Comparison of ENCODE assay signal across 9 cellular contexts in genomic region chr9:87499455-87500015, GRCh38. TPM values are rescaled to one million over a fixed set of nuclear protein-coding genes. Genes with fewer than 3 reads are reported as not detected.
A peak's percentile ranks its signal among the peaks of the same experiment; 100 is the strongest.
DNase-seq lines count a peak whose midpoint lies in the region; ATAC-seq, FAIRE-seq and TF ChIP-seq lines count a peak whose summit lies in the region.
"Had no signal": no experiment of that assay in that cellular context is flagged by ENCODE, and none has a peak within 500 bp of the region (broad histone marks: within the 10 kb centered on the region; RNA-seq: fewer than 3 reads in every experiment).

No MANE protein-coding gene starts in this region.

- BruUV-seq in K562 (replicated peaks; lab: Mats Ljungman, UMichigan) (no TSS peak), OCI-LY7 (replicated peaks; lab: Mats Ljungman, UMichigan) (no TSS peak)

- TF ChIP-seq POLR2A in K562 (conservative IDR thresholded peaks at IDR 0.05): no peak

- no peak for TF ChIP-seq CTCF in K562 (IDR thresholded peaks at IDR 0.05 in 2 of 3, conservative IDR thresholded peaks at IDR 0.05 in 1 of 3; ENCODE audit: insufficient read depth in 2 of 3, low read depth in 1 of 3, low read length in 3 of 3)
- no peak for TF ChIP-seq CTCF in nephron progenitor cell (IDR thresholded peaks at IDR 0.05)
- no peak for TF ChIP-seq CTCF in OCI-LY7 (conservative IDR thresholded peaks at IDR 0.05; ENCODE audit: low read length)

- H3K27me3 Mint-ChIP-seq in nephron progenitor cell (ENCODE audit: low read depth, poor library complexity): peaks cover 4% of the 10 kb centered on the region

- TF ChIP-seq EP300 in K562 (IDR thresholded peaks at IDR 0.05; ENCODE audit: low read length): no peak

- H3K9me2 ChIP-seq in OCI-LY7 (ENCODE audit: insufficient read depth, low read length): no peaks in the 10 kb centered on the region

- peak overlapping the region; percentile 50 for H3K4me3 ChIP-seq in K562
- no peak overlapping the region for H3K4me3 ChIP-seq in OCI-LY7 (ENCODE audit: low read depth, low read length, poor library complexity, severe bottlenecking)

- no peaks in the 10 kb centered on the region for H3K27me3 ChIP-seq in K562 (ENCODE audit: control insufficient read depth in 2 of 2, insufficient read depth in 2 of 2, low read length in 2 of 2)

- 17% methylated on average over 2 of the region's 2 CpGs for WGBS in K562 (ENCODE audit: insufficient coverage, low coverage, missing lambda C conversion rate)

- H3K4me3 Mint-ChIP-seq in nephron progenitor cell: peak overlapping the region; percentile 90

- H3K4me1 Mint-ChIP-seq in nephron progenitor cell: peaks cover 38% of the 10 kb centered on the region

- peak; percentile 68 for FAIRE-seq in GM18507 (lab: Jason Lieb, UNC)
- no peak for FAIRE-seq in K562 (lab: Jason Lieb, UNC)
- FAIRE-seq: TTC549 had no signal

- H3K27ac ChIP-seq in K562 (ENCODE audit: extremely low read depth, low read depth, low read length): peak overlapping the region; percentile 43; the same call in 2 of the 3 replicates
- H3K27ac ChIP-seq in OCI-LY7 (ENCODE audit: low read depth, low read length, poor library complexity, severe bottlenecking): no peak overlapping the region

- peaks cover 26% of the 10 kb centered on the region for H3K36me3 Mint-ChIP-seq in nephron progenitor cell (ENCODE audit: low read depth)

- CTCF ChIA-PET in K562 (lab: Yijun Ruan, JAX; ENCODE audit: low intra/inter-chr PET ratio): no interaction called here
- CTCF ChIA-PET in OCI-LY7 (lab: Charles Lee; ENCODE audit: unreplicated experiment): no interaction called here

- H3K9me3 ChIP-seq in K562 (replicated peaks; ENCODE audit: control insufficient read depth, insufficient read depth, low read depth, low read length) (no peaks in the 10 kb centered on the region), OCI-LY7 (ENCODE audit: low read length) (no peaks in the 10 kb centered on the region)

- H2AFZ ChIP-seq in K562 (ENCODE audit: low read depth, low read length) (no peak overlapping the region), OCI-LY7 (ENCODE audit: low read length) (no peak overlapping the region)

- H4K20me1 ChIP-seq in K562 (replicated peaks; ENCODE audit: control insufficient read depth, insufficient read depth, low read length) (no peaks in the 10 kb centered on the region), OCI-LY7 (ENCODE audit: insufficient read depth, low read length) (no peaks in the 10 kb centered on the region)

- peaks cover 23 to 25% of the 10 kb centered on the region in 2 experiments; a peak in 4 of 5 replicates for H3K4me1 ChIP-seq in K562 (replicated peaks in 1 of 2; ENCODE audit: control insufficient read depth in 2 of 2, insufficient read depth in 2 of 2, low read length in 2 of 2)
- H3K4me1 ChIP-seq in OCI-LY7 (ENCODE audit: insufficient read depth, low read length, poor library complexity, severe bottlenecking): no peaks in the 10 kb centered on the region

- no peak for TF ChIP-seq RAD21 in K562 (CRISPR knock-in tag; conservative IDR thresholded peaks at IDR 0.05 in 1 of 2, IDR thresholded peaks at IDR 0.05 in 1 of 2)

- intact Hi-C loops in K562 (cut with micrococcal nuclease) (loop anchor here (2.0 to 10.0 kb wide), 2 partner anchors 163 to 165 kb away; no protein-coding TSS in a partner anchor), OCI-LY7 (cut with micrococcal nuclease; ENCODE audit: unreplicated experiment) (no loop called here)

- DNase-seq in GM18507 (ENCODE audit: extremely low spot score, insufficient read length, low read depth): no peak
- no peak for DNase-seq in K562 (ENCODE audit: extremely low read depth in 1 of 4, low spot score in 3 of 4)
- DNase-seq in nephron progenitor cell: no peak
- DNase-seq in DMS114 treated with DMSO at 0.1 percent for 48 hours (lab: John Stamatoyannopoulos, UW; ENCODE audit: unreplicated experiment): no peak
- no peak for DNase-seq in NCI-H82 (lab: John Stamatoyannopoulos, UW)
- DNase-seq in OCI-LY7 (ENCODE audit: low spot score): no peak
- DNase-seq in iPS-NIHi11 (ENCODE audit: low spot score): no peak

- H3K36me3 ChIP-seq in K562 (ENCODE audit: control insufficient read depth, insufficient read depth, low read length) (peaks cover 32% of the 10 kb centered on the region; the same call in 1 of the 3 replicates), OCI-LY7 (ENCODE audit: insufficient read depth, low read length) (no peaks in the 10 kb centered on the region)

- H3K4me2 ChIP-seq in K562 (ENCODE audit: insufficient read depth, low read length) (peak overlapping the region; percentile 89), OCI-LY7 (ENCODE audit: low read length) (no peak overlapping the region)

- no peaks in the 10 kb centered on the region for H3K9me3 Mint-ChIP-seq in nephron progenitor cell

- H3K27ac Mint-ChIP-seq in nephron progenitor cell: no peak overlapping the region

- POLR2A ChIA-PET in K562 (lab: Yijun Ruan, JAX): interaction anchor here (0.9 to 1.9 kb wide), 7 partner anchors 10 to 161 kb away, joined by 3 to 9 read pairs (median 4); no protein-coding TSS in a partner anchor
- POLR2A ChIA-PET in OCI-LY7 (lab: Charles Lee): no interaction called here

- H3K9me1 ChIP-seq in K562 (ENCODE audit: control insufficient read depth, insufficient read depth, low read length): no peaks in the 10 kb centered on the region

- H3K9ac ChIP-seq in K562 (ENCODE audit: insufficient read depth in 1 of 2, low read depth in 2 of 2, low read length in 2 of 2): peak overlapping the region in 1 of 2 experiments; percentile 68; a peak in 2 of 4 replicates

- in situ Hi-C loops in K562 (cut with MboI): no loop called here

- ATAC-seq in HG02870 (IDR thresholded peaks at IDR 0.05; ENCODE audit: unreplicated experiment) (peak; percentile 58), K562 (no peak)

- peaks cover 62% of the 10 kb centered on the region for H3K79me2 ChIP-seq in K562 (ENCODE audit: control insufficient read depth, insufficient read depth, low read length)
- no peaks in the 10 kb centered on the region for H3K79me2 ChIP-seq in OCI-LY7 (ENCODE audit: insufficient read depth, low read depth, low read length)

TF ChIP-seq in K562, 482 proteins besides CTCF, POLR2A, EP300 and RAD21 (continues in another document):
- TF ChIP-seq CBFB (CRISPR knock-in tag; IDR thresholded peaks at IDR 0.05) (no peak), TAF9B (IDR thresholded peaks at IDR 0.05; ENCODE audit: partially characterized antibody) (no peak), FOXP4 (CRISPR knock-in tag; IDR thresholded peaks at IDR 0.05; ENCODE audit: borderline replicate concordance) (no peak), ZBTB26 (CRISPR knock-in tag; IDR thresholded peaks at IDR 0.05) (no peak), ZNF174 (CRISPR knock-in tag; IDR thresholded peaks at IDR 0.05) (no peak), KDM1A (IDR thresholded peaks at IDR 0.05) (peak in 1 of 2 experiments; percentile 8; a peak in 1 of 4 replicates), TCF3 (CRISPR knock-in tag; IDR thresholded peaks at IDR 0.05) (no peak)

RNA-seq across cellular contexts. Expression of gene DAPK1, which starts 1.9 kb away (rescaled TPM):
- 163 and 217 TPM in 2 replicates for total RNA-seq in K562 (2011; cell fraction: chromatin; rRNA removed; ENCODE audit: low replicate concordance)
- 76.1 and 78.2 TPM in 2 replicates for total RNA-seq in K562 (2011; cell fraction: nucleolus; rRNA removed)
- 82.8 and 97.2 TPM in 2 replicates for total RNA-seq in K562 (2011; cell fraction: nucleoplasm; rRNA removed)
- total RNA-seq in K562 (2014; rRNA removed) (13.3 and 16.5 TPM in 2 replicates), K562 (2014; rRNA removed; fragmentation: Illumina TruSeq; extraction: Trizol) (11.7 and 13.4 TPM in 2 replicates), K562 (2015; rRNA removed; fragmentation: Illumina TruSeq; extraction: Trizol) (13.8 and 18.3 TPM in 2 replicates), K562 (2021) (24.4 and 27.5 TPM in 2 replicates), OCI-LY7 (2022) (2.8 and 3.5 TPM in 2 replicates)
- polyA plus RNA-seq in K562 (2011; rRNA removed) (26.4 and 28.2 TPM in 2 replicates), K562 (2014; fragmentation: Illumina TruSeq; extraction: Trizol) (15.8 and 16.5 TPM in 2 replicates), K562 (2014; fragmentation: Nextera tagmentation; extraction: Ambion mirVana) (1 to 10 TPM; 1.7 to 2.3 TPM), K562 (2014; rRNA removed) (14.3 and 17.9 TPM in 2 replicates)
- polyA plus RNA-seq in K562 (2011; cell fraction: cytosol; rRNA removed): 15.2 and 15.5 TPM in 2 replicates
- 89.0 and 97.1 TPM in 2 replicates for polyA plus RNA-seq in K562 (2011; cell fraction: nucleus; rRNA removed)
- polyA plus RNA-seq in K562 (2012): 19.8 and 27.2 TPM in 2 replicates
- 53.9 and 65.5 TPM in 2 replicates for polyA minus RNA-seq in K562 (2011; rRNA and poly(A)+ RNA removed)
- 19.3 and 20.4 TPM in 2 replicates for polyA minus RNA-seq in K562 (2011; cell fraction: cytosol; rRNA and poly(A)+ RNA removed)
- 82.0 and 106 TPM in 2 replicates for polyA minus RNA-seq in K562 (2011; cell fraction: nucleus; rRNA and poly(A)+ RNA removed)
- total RNA-seq in OCI-LY7 (2014; rRNA removed; shearing (Covaris generic)): 0.18 and 0.25 TPM in 2 replicates
